ENCODE assay signal across 21 cellular contexts in genomic region chr5:14082973-14083372, GRCh38.
"Had no signal": no experiment of that assay in that cellular context is flagged by ENCODE, and none has a peak within 500 bp of the region (broad histone marks: within the 10 kb centered on the region; RNA-seq: fewer than 3 reads in every experiment).

No MANE protein-coding gene starts in this region.

- H3K36me3 ChIP-seq: adrenal gland, WERI-Rb-1 had no signal

- H3K27me3 ChIP-seq: adrenal gland had no signal

- H3K4me1 ChIP-seq: adrenal gland had no signal

- H3K4me3 ChIP-seq: adrenal gland, SK-N-MC had no signal

- H3K27ac ChIP-seq: adrenal gland, SK-N-MC, WERI-Rb-1 had no signal

- H3K9me3 ChIP-seq: adrenal gland had no signal

- DNase-seq: activated CD4-positive, alpha-beta T cell treated with anti-CD3 and anti-CD28 coated beads for 36 hours; activated CD8-positive, alpha-beta memory T cell treated with anti-CD3 and anti-CD28 coated beads, Interleukin-2, amount 50 U/mL, for 4 hours; activated CD8-positive, alpha-beta T cell treated with anti-CD3 and anti-CD28 coated beads for 36 hours; activated gamma-delta T cell treated with Interleukin-2 at 50 U/mL for 16 hours; activated naive CD4-positive, alpha-beta T cell treated with anti-CD3 and anti-CD28 coated beads, Interleukin-2, amount 50 U/mL, for 16 hours; activated naive CD8-positive, alpha-beta T cell treated with anti-CD3 and anti-CD28 coated beads, Interleukin-2, amount 10 ng/mL, durations not matched to agents 7 days and 5 days; activated T-cell treated with anti-CD3 and anti-CD28 coated beads, Interleukin-2, amount 50 U/mL, for 72 hours; adrenal gland; anterior cingulate cortex; cerebellar nuclear complex; NCI-H1048; NCI-H146; NCI-H187 treated with DMSO at 0.1 percent for 48 hours; NCI-H2107; NCI-H524 treated with DMSO at 0.1 percent for 48 hours; NCI-H748 treated with DMSO at 0.1 percent for 48 hours; RPMI8226; T-helper 1 cell; WERI-Rb-1 had no signal

- ATAC-seq: activated CD4-positive, alpha-beta T cell treated with anti-CD3 and anti-CD28 coated beads for 36 hours; activated CD8-positive, alpha-beta T cell treated with anti-CD3 and anti-CD28 coated beads for 36 hours; activated T-cell treated with anti-CD3 and anti-CD28 coated beads, Interleukin-2, amount 50 U/mL, for 72 hours; Right ventricle myocardium inferior had no signal
